30 cellular contexts compared by ENCODE assay signal in the genomic region with DNA sequence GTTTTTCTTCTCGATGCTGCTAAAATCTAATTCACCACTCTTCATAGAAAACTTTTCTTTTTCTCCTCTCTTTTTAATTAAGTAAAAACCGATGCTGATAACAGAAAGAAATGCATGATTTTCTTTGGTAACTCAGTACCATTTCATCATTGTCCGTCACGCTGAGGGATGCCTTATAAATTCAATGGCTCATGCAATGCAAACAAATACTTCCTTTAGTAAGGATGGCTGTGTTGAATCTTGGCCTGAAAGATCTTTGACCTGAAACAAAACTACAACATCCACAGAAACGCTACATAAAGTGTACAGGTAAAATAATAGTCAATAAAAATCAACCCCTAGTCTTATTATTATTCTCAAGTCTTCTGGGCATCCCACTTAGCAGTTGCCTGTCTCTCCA.
"Had no signal": no experiment of that assay in that cellular context is flagged by ENCODE, and none has a peak within 500 bp of the region (broad histone marks: within the 10 kb centered on the region; RNA-seq: fewer than 3 reads in every experiment).

No MANE protein-coding gene starts in this region.

- DNase-seq: activated CD4-positive, alpha-beta memory T cell treated with anti-CD3 and anti-CD28 coated beads for 36 hours; activated CD4-positive, alpha-beta T cell treated with anti-CD3 and anti-CD28 coated beads for 36 hours; activated CD4-positive, alpha-beta T cell treated with anti-CD3 and anti-CD28 coated beads, Interleukin-2, amount 10 ng/mL, durations not matched to agents 24 days and 14 days; activated CD4-positive, CD25-positive, alpha-beta regulatory T cell; activated CD4-positive, CD25-positive, alpha-beta regulatory T cell treated with anti-CD3 and anti-CD28 coated beads, Interleukin-2, amount 50 U/mL, for 72 hours; activated CD8-positive, alpha-beta memory T cell treated with anti-CD3 and anti-CD28 coated beads, Interleukin-2, amount 10 ng/mL, durations not matched to agents 7 days and 5 days; activated CD8-positive, alpha-beta memory T cell treated with anti-CD3 and anti-CD28 coated beads, Interleukin-2, amount 50 U/mL, for 4 hours; activated CD8-positive, alpha-beta T cell treated with anti-CD3 and anti-CD28 coated beads, Interleukin-2, amount 10 ng/mL, durations not matched to agents 7 days and 5 days; activated effector memory CD4-positive, alpha-beta T cell treated with anti-CD3 and anti-CD28 coated beads, Interleukin-2, amount 50 U/mL, for 16 hours; activated naive CD4-positive, alpha-beta T cell treated with anti-CD3 and anti-CD28 coated beads for 36 hours; activated naive CD8-positive, alpha-beta T cell treated with anti-CD3 and anti-CD28 coated beads for 36 hours; activated naive CD8-positive, alpha-beta T cell treated with anti-CD3 and anti-CD28 coated beads, Interleukin-2, amount 50 U/mL, for 24 hours; activated T-cell treated with anti-CD3 and anti-CD28 coated beads, Interleukin-2, amount 50 U/mL, for 1 hour; activated T-cell treated with anti-CD3 and anti-CD28 coated beads, Interleukin-2, amount 50 U/mL, for 48 hours; adrenal gland; amygdala; aorta; cortex of kidney; dermis blood vessel endothelial cell; effector CD4-positive, alpha-beta T cell; effector memory CD8-positive, alpha-beta T cell; esophagus squamous epithelium; foreskin melanocyte; heart right ventricle; T-helper 2 cell had no signal

- H3K27me3 ChIP-seq: adrenal gland, breast epithelium, esophagus squamous epithelium, gastroesophageal sphincter, heart right ventricle had no signal

- ATAC-seq: activated CD4-positive, alpha-beta T cell treated with anti-CD3 and anti-CD28 coated beads for 36 hours; activated CD8-positive, alpha-beta memory T cell treated with anti-CD3 and anti-CD28 coated beads, Interleukin-2, amount 10 ng/mL, durations not matched to agents 7 days and 5 days; activated CD8-positive, alpha-beta T cell treated with anti-CD3 and anti-CD28 coated beads, Interleukin-2, amount 10 ng/mL, durations not matched to agents 7 days and 5 days; activated naive CD8-positive, alpha-beta T cell treated with anti-CD3 and anti-CD28 coated beads, Interleukin-2, amount 50 U/mL, for 24 hours; effector memory CD8-positive, alpha-beta T cell; gastroesophageal sphincter; heart right ventricle had no signal

- H3K4me1 ChIP-seq: adrenal gland, breast epithelium, esophagus squamous epithelium, gastroesophageal sphincter had no signal

- H3K36me3 ChIP-seq: adrenal gland, breast epithelium, esophagus squamous epithelium, gastroesophageal sphincter, heart right ventricle had no signal

- H3K4me3 ChIP-seq: adrenal gland, breast epithelium, esophagus squamous epithelium, gastroesophageal sphincter, heart right ventricle had no signal

- FAIRE-seq: endometrium, endothelial cell of umbilical vein had no signal

- H3K27ac ChIP-seq: adrenal gland, breast epithelium, epithelial cell of prostate, esophagus squamous epithelium, gastroesophageal sphincter, heart right ventricle had no signal

- H3K9me3 ChIP-seq: adrenal gland, breast epithelium, esophagus squamous epithelium, gastroesophageal sphincter, heart right ventricle had no signal
